Comparison of ENCODE assay signal across 9 cellular contexts in genomic region chr9:130451509-130452388, GRCh38. TPM values are rescaled to one million over a fixed set of nuclear protein-coding genes. Genes with fewer than 3 reads are reported as not detected.
DNase-seq lines count a peak whose midpoint lies in the region; ATAC-seq and TF ChIP-seq lines count a peak whose summit lies in the region.
"Had no signal": no experiment of that assay in that cellular context is flagged by ENCODE, and none has a peak within 500 bp of the region (broad histone marks: within the 10 kb centered on the region; RNA-seq: fewer than 3 reads in every experiment).

No MANE protein-coding gene starts in this region.

- peak; percentile 62 for TF ChIP-seq CTCF in Panc1 (IDR thresholded peaks at IDR 0.05)

- no peak overlapping the region for H3K4me2 ChIP-seq in Karpas-422 (ENCODE audit: low read depth, low read length, poor library complexity, severe bottlenecking)

- in situ Hi-C loops in Panc1 (cut with HindIII; ENCODE audit: low pct_unique_long_range_greater_than_20kb, low sequenced_read_pairs) = no loop called here

- no peak overlapping the region for H3K4me3 ChIP-seq in Karpas-422 (ENCODE audit: low read length)
- no peak overlapping the region for H3K4me3 ChIP-seq in Panc1 (ENCODE audit: low read depth in 2 of 2, low read length in 2 of 2)
- no peak overlapping the region for H3K4me3 ChIP-seq in duodenal mucosa (ENCODE audit: low read depth in 1 of 2, low read length in 2 of 2)

- H3K36me3 ChIP-seq in Karpas-422 (ENCODE audit: insufficient read depth, low read length) (no peaks in the 10 kb centered on the region), Panc1 (ENCODE audit: control insufficient read depth, insufficient read depth, low read length) (no peaks in the 10 kb centered on the region), duodenal mucosa (ENCODE audit: control insufficient read depth in 1 of 2, insufficient read depth in 2 of 2, low read length in 2 of 2) (no peaks in the 10 kb centered on the region)

- intact Hi-C loops in Panc1 (cut with micrococcal nuclease; ENCODE audit: unreplicated experiment) = no loop called here

- ATAC-seq in Panc1 (peak; percentile 68), HG03571 (IDR thresholded peaks at IDR 0.05; ENCODE audit: unreplicated experiment) (no peak)

- BruUV-seq in Panc1 (replicated peaks; lab: Mats Ljungman, UMichigan) = no TSS peak

- no peak overlapping the region for H2AFZ ChIP-seq in Karpas-422 (ENCODE audit: low read length)

- H3K9me2 ChIP-seq in Karpas-422 (replicated peaks; ENCODE audit: insufficient read depth, low read length) = no peaks in the 10 kb centered on the region

- H3K27me3 ChIP-seq in Karpas-422 (ENCODE audit: low read length) (no peaks in the 10 kb centered on the region), Panc1 (ENCODE audit: control insufficient read depth, insufficient read depth, low read length) (no peaks in the 10 kb centered on the region), duodenal mucosa (ENCODE audit: control insufficient read depth in 1 of 2, insufficient read depth in 2 of 2, low read length in 2 of 2) (no peaks in the 10 kb centered on the region)

- H3K4me1 ChIP-seq in Karpas-422 (ENCODE audit: low read length) (no peaks in the 10 kb centered on the region), Panc1 (ENCODE audit: control insufficient read depth, insufficient read depth, low read length) (peaks cover 12% of the 10 kb centered on the region), duodenal mucosa (ENCODE audit: control insufficient read depth in 1 of 2, insufficient read depth in 2 of 2, low read length in 2 of 2) (peaks cover 51 to 56% of the 10 kb centered on the region in 2 donors)

- H3K27ac ChIP-seq in Karpas-422 (ENCODE audit: low read length) (no peak overlapping the region), Panc1 (ENCODE audit: low read length) (no peak overlapping the region), duodenal mucosa (ENCODE audit: low read depth, low read length) (peak overlapping the region; percentile 43)

- H3K79me2 ChIP-seq in Karpas-422 (ENCODE audit: low read length) = no peaks in the 10 kb centered on the region

- H4K20me1 ChIP-seq in Karpas-422 (ENCODE audit: insufficient read depth, low read depth, low read length) = no peaks in the 10 kb centered on the region

- DNase-seq in DMS53 treated with DMSO at 0.1 percent for 48 hours (lab: John Stamatoyannopoulos, UW; ENCODE audit: unreplicated experiment) (peak; percentile 75), Karpas-422 (peak; percentile 52), Panc1 (ENCODE audit: low read depth, low spot score) (no peak), mesenteric fat pad (ENCODE audit: low spot score) (peak; percentile 94), ecto neural progenitor cell (ENCODE audit: low spot score) (no peak)
- no peak for DNase-seq in activated CD4-positive, alpha-beta T cell treated with anti-CD3 and anti-CD28 coated beads for 4 hours
- DNase-seq: activated B cell treated with CpG ODN at 0.5 μM for 24 hours had no signal

- CTCF ChIA-PET in Panc1 (lab: Charles Lee) = no interaction called here

- no peaks in the 10 kb centered on the region for H3K9me3 ChIP-seq in Karpas-422 (ENCODE audit: low read length)
- H3K9me3 ChIP-seq in Panc1 (ENCODE audit: control insufficient read depth, insufficient read depth, low read depth, low read length) = no peaks in the 10 kb centered on the region
- H3K9me3 ChIP-seq in duodenal mucosa (ENCODE audit: control insufficient read depth in 1 of 2, low read length in 2 of 2) = no peaks in the 10 kb centered on the region

- H3K9ac ChIP-seq in Karpas-422 (ENCODE audit: low read length) (no peak overlapping the region), duodenal mucosa (ENCODE audit: low read depth in 1 of 2, low read length in 2 of 2) (peak overlapping the region in 1 of 2 donors; percentile 34)

- POLR2A ChIA-PET in Panc1 (lab: Charles Lee) = no interaction called here

RNA-seq across cellular contexts. Expression of gene ASS1, which starts 7.0 kb away (rescaled TPM):
- not detected in 2 replicates for total RNA-seq in Karpas-422 (2014; rRNA removed; shearing (Covaris generic); ENCODE audit: low replicate concordance)
- total RNA-seq in Panc1 (2021; ENCODE audit: unreplicated experiment) = 26.2 TPM
- polyA plus RNA-seq in Panc1 (2012; ENCODE audit: insufficient read length) = 56.4 TPM
- total RNA-seq in mesenteric fat pad = 304 TPM

Comparison
In these comparisons a context has a peak if more than half of its experiments do, and no peak if none do; other contexts are left out.
1. DNase-seq: peak in DMS53 treated with DMSO at 0.1 percent for 48 hours (single experiment), Karpas-422 (single experiment) and mesenteric fat pad (single experiment); none in Panc1 (single experiment), ecto neural progenitor cell (single experiment) and activated CD4-positive, alpha-beta T cell treated with anti-CD3 and anti-CD28 coated beads for 4 hours (0 of 2).
2. RNA of gene ASS1, which starts 7.0 kb away (total RNA-seq): 304 TPM in mesenteric fat pad (single experiment) and 26.2 TPM in Panc1 (single experiment); not detected in Karpas-422; every median in the first group is over 10 times any median in the second.